9 cellular contexts compared by ENCODE assay signal in the genomic region with DNA sequence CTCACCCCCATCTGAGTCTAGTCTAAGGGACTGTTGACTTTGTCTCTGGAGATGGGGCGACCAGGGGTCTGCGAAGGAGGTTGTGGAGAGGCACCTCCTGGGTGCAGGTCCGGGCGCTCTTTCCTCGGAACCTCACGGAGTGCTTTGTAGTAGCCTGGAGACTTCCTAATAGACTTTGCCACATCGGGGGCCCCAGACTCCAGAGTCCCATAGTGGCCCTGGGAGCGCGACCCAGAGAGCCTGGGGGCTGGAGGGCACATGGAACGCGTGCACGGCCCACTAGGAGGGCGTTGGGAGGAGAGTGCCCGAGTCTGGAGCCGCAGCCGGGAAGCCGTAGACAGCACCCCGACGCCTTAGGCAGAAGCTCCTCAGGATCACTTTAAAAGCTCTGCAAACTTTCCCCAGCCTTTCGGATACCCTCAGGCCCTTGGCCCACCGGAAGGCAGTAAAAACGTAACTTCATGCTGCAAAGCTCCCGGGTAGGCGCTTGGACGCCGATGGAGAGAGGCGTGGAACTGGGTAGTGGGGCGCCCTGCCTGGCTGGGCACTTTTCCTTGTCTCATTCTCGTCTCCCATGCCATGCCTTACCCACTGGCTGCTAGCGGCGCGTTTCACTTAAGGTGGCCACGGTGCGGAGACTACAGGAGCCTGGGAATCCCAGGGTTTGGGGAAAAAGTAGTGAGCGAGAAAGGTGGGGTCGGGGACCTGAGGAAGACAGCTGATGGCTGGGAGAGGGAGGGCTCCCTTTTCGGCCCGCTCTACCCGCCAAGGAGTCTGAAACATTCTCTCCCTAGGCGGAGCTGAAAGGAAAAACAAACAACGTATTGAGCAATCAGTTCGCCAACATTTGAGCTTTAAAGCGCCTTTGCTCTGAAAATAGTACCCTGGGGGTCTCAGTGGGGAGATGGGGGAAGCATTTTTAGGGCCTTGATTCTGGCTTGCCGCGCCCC.
DNase-seq lines count a peak whose midpoint lies in the region; ATAC-seq and TF ChIP-seq lines count a peak whose summit lies in the region.
"Had no signal": no experiment of that assay in that cellular context is flagged by ENCODE, and none has a peak within 500 bp of the region (broad histone marks: within the 10 kb centered on the region; RNA-seq: fewer than 3 reads in every experiment).

No MANE protein-coding gene starts in this region.

- POLR2A ChIA-PET in CD4-positive, alpha-beta T cell (lab: Charles Lee), result no interaction called here
- POLR2A ChIA-PET in activated CD8-positive, alpha-beta T cell treated with anti-CD3 and anti-CD28 coated beads for 36 hours (lab: Charles Lee), result no interaction called here

- WGBS in heart right ventricle, 2 donors, result 4 to 6% methylated on average over 45 of the region's 45 CpGs

- H3K36me3 ChIP-seq in SK-N-MC (ENCODE audit: insufficient read depth, low read length), result peaks cover 14% of the 10 kb centered on the region
- H3K36me3 ChIP-seq in heart right ventricle, result peaks cover 0 to 9% (median 0%) of the 10 kb centered on the region in 9 donors
- no peaks in the 10 kb centered on the region for H3K36me3 ChIP-seq in rectal smooth muscle tissue (ENCODE audit: control insufficient read depth, insufficient read depth, low read length)

- no peak overlapping the region for H3K27ac Mint-ChIP-seq in activated naive CD4-positive, alpha-beta T cell treated with anti-CD3 and anti-CD28 coated beads, Interleukin-2, amount 50 U/mL, for 72 hours
- H3K27ac Mint-ChIP-seq in CD4-positive, alpha-beta T cell, result no peak overlapping the region
- no peak overlapping the region for H3K27ac Mint-ChIP-seq in activated CD8-positive, alpha-beta T cell treated with anti-CD3 and anti-CD28 coated beads for 36 hours

- peak; percentile 29 for DNase-seq in Daoy (ENCODE audit: low read depth)
- no peak for DNase-seq in SK-N-MC (ENCODE audit: low read depth, low spot score)
- DNase-seq in heart right ventricle, result peak in 1 of 2 donors; percentile 13
- no peak for DNase-seq in activated naive CD4-positive, alpha-beta T cell treated with anti-CD3 and anti-CD28 coated beads, Interleukin-2, amount 50 U/mL, for 72 hours (ENCODE audit: low spot score in 2 of 2)
- no peak for DNase-seq in NCI-H128 (lab: John Stamatoyannopoulos, UW; ENCODE audit: unreplicated experiment)
- no peak for DNase-seq in CD4-positive, alpha-beta T cell
- no peak for DNase-seq in activated CD8-positive, alpha-beta T cell treated with anti-CD3 and anti-CD28 coated beads for 36 hours

- ATAC-seq in heart right ventricle, result peak; percentile 4 to 47 (median 24)
- ATAC-seq in activated naive CD4-positive, alpha-beta T cell treated with anti-CD3 and anti-CD28 coated beads, Interleukin-2, amount 50 U/mL, for 72 hours, result no peak
- ATAC-seq in CD4-positive, alpha-beta T cell (ENCODE audit: poor library complexity), result no peak
- ATAC-seq in activated CD8-positive, alpha-beta T cell treated with anti-CD3 and anti-CD28 coated beads for 36 hours, result no peak
- ATAC-seq: GM12878 had no signal

- H3K27ac ChIP-seq in SK-N-MC (peak overlapping the region; percentile 98), heart right ventricle (no peak overlapping the region), rectal smooth muscle tissue (ENCODE audit: low read depth, low read length) (peak overlapping the region; percentile 99)
- no peak overlapping the region for H3K27ac ChIP-seq in CD4-positive, alpha-beta T cell (ENCODE audit: low read depth, low read length)

- intact Hi-C loops in heart right ventricle (cut with DNase I), result loop anchor here in 8 of 10 donors (5.0 to 10.0 kb wide), 9 partner anchors 144 to 1271 kb away; no protein-coding TSS in a partner anchor
- intact Hi-C loops in CD4-positive, alpha-beta T cell (cut with DNase I, micrococcal nuclease), result no loop called here
- intact Hi-C loops in activated CD8-positive, alpha-beta T cell treated with anti-CD3 and anti-CD28 coated beads for 36 hours (cut with micrococcal nuclease), result no loop called here

- H3K4me3 ChIP-seq in SK-N-MC (peak overlapping the region; percentile 81), heart right ventricle (peak overlapping the region in 9 of 10 donors; percentile 30 to 63 (median 50)), rectal smooth muscle tissue (ENCODE audit: low read length) (peak overlapping the region; percentile 71)
- H3K4me3 ChIP-seq: GM12878 had no signal

- H3K9me3 Mint-ChIP-seq in activated naive CD4-positive, alpha-beta T cell treated with anti-CD3 and anti-CD28 coated beads, Interleukin-2, amount 50 U/mL, for 72 hours, result no peaks in the 10 kb centered on the region
- no peaks in the 10 kb centered on the region for H3K9me3 Mint-ChIP-seq in CD4-positive, alpha-beta T cell
- H3K9me3 Mint-ChIP-seq in activated CD8-positive, alpha-beta T cell treated with anti-CD3 and anti-CD28 coated beads for 36 hours, result no peaks in the 10 kb centered on the region

- H3K4me1 Mint-ChIP-seq in CD4-positive, alpha-beta T cell (ENCODE audit: low read depth), result peaks cover 8% of the 10 kb centered on the region
- H3K4me1 Mint-ChIP-seq in activated CD8-positive, alpha-beta T cell treated with anti-CD3 and anti-CD28 coated beads for 36 hours (ENCODE audit: low read depth), result peaks cover 10% of the 10 kb centered on the region

- H3K27me3 Mint-ChIP-seq in CD4-positive, alpha-beta T cell, result peaks cover 75% of the 10 kb centered on the region
- peaks cover 57% of the 10 kb centered on the region for H3K27me3 Mint-ChIP-seq in activated CD8-positive, alpha-beta T cell treated with anti-CD3 and anti-CD28 coated beads for 36 hours

- H3K36me3 Mint-ChIP-seq in activated naive CD4-positive, alpha-beta T cell treated with anti-CD3 and anti-CD28 coated beads, Interleukin-2, amount 50 U/mL, for 72 hours, result peaks cover 6 to 10% of the 10 kb centered on the region in 2 donors
- no peaks in the 10 kb centered on the region for H3K36me3 Mint-ChIP-seq in CD4-positive, alpha-beta T cell (ENCODE audit: low read depth)
- no peaks in the 10 kb centered on the region for H3K36me3 Mint-ChIP-seq in activated CD8-positive, alpha-beta T cell treated with anti-CD3 and anti-CD28 coated beads for 36 hours (ENCODE audit: low read depth)

- no peak overlapping the region for H3K4me3 Mint-ChIP-seq in CD4-positive, alpha-beta T cell
- H3K4me3 Mint-ChIP-seq in activated CD8-positive, alpha-beta T cell treated with anti-CD3 and anti-CD28 coated beads for 36 hours, result no peak overlapping the region

- H3K27me3 ChIP-seq in heart right ventricle, result peaks cover 18 to 90% (median 63%) of the 10 kb centered on the region in 7 donors
- peaks cover 13% of the 10 kb centered on the region for H3K27me3 ChIP-seq in rectal smooth muscle tissue (ENCODE audit: control insufficient read depth, insufficient read depth, low read length)
- peaks cover 82% of the 10 kb centered on the region for H3K27me3 ChIP-seq in CD4-positive, alpha-beta T cell (ENCODE audit: control insufficient read depth, insufficient read depth, low read length)

- H3K9ac ChIP-seq in SK-N-MC (ENCODE audit: insufficient read length) (peak overlapping the region; percentile 88), rectal smooth muscle tissue (ENCODE audit: low read length) (peak overlapping the region; percentile 71)

- H3K9me3 ChIP-seq in SK-N-MC (ENCODE audit: low read depth, low read length), result no peaks in the 10 kb centered on the region
- H3K9me3 ChIP-seq in heart right ventricle, result no peaks in the 10 kb centered on the region
- H3K9me3 ChIP-seq in CD4-positive, alpha-beta T cell (ENCODE audit: control insufficient read depth, low read length), result no peaks in the 10 kb centered on the region

- no peak for TF ChIP-seq CTCF in heart right ventricle (IDR thresholded peaks at IDR 0.05)
- TF ChIP-seq CTCF in CD4-positive, alpha-beta T cell (IDR thresholded peaks at IDR 0.05), result no peak
- no peak for TF ChIP-seq CTCF in activated CD8-positive, alpha-beta T cell treated with anti-CD3 and anti-CD28 coated beads for 36 hours (IDR thresholded peaks at IDR 0.05)

- H3K4me1 ChIP-seq in heart right ventricle (peaks cover 16 to 49% (median 28%) of the 10 kb centered on the region in 9 donors), rectal smooth muscle tissue (ENCODE audit: control insufficient read depth, insufficient read depth, low read length) (peaks cover 19% of the 10 kb centered on the region)

- CTCF ChIA-PET in CD4-positive, alpha-beta T cell (lab: Charles Lee), result no interaction called here
- CTCF ChIA-PET in activated CD8-positive, alpha-beta T cell treated with anti-CD3 and anti-CD28 coated beads for 36 hours (lab: Charles Lee), result no interaction called here

Comparison
In these comparisons a context has a peak if more than half of its experiments do, and no peak if none do; other contexts are left out.
1. H3K27ac ChIP-seq: peak in SK-N-MC (single experiment) and rectal smooth muscle tissue (single experiment); none in heart right ventricle (0 of 10) and CD4-positive, alpha-beta T cell (single experiment).
2. ATAC-seq: peak in heart right ventricle (8 of 8); none in activated naive CD4-positive, alpha-beta T cell treated with anti-CD3 and anti-CD28 coated beads, Interleukin-2, amount 50 U/mL, for 72 hours (0 of 2), CD4-positive, alpha-beta T cell (single experiment) and activated CD8-positive, alpha-beta T cell treated with anti-CD3 and anti-CD28 coated beads for 36 hours (single experiment).
3. intact Hi-C loops: an anchor here in heart right ventricle (5.0 to 10.0 kb wide); none called in CD4-positive, alpha-beta T cell and activated CD8-positive, alpha-beta T cell treated with anti-CD3 and anti-CD28 coated beads for 36 hours.
4. Peak in every context shown above with its lines, with median percentiles within 50 percentile points of each other: H3K4me3 ChIP-seq.